In genomic region chr4:105971032-105971431, GRCh38 we compare ENCODE assay signal across 26 cellular contexts.
DNase-seq lines count a peak whose midpoint lies in the region; ATAC-seq, FAIRE-seq and TF ChIP-seq lines count a peak whose summit lies in the region.
"Had no signal": no experiment of that assay in that cellular context is flagged by ENCODE, and none has a peak within 500 bp of the region (broad histone marks: within the 10 kb centered on the region; RNA-seq: fewer than 3 reads in every experiment).

No MANE protein-coding gene starts in this region.

- intact Hi-C loops in Calu3 (cut with micrococcal nuclease; ENCODE audit: unreplicated experiment), result no loop called here
- intact Hi-C loops in PC-3 (cut with micrococcal nuclease), result no loop called here
- intact Hi-C loops in mucosa of descending colon (cut with DNase I, micrococcal nuclease), result no loop called here
- intact Hi-C loops in cardiac septum (cut with DNase I), result no loop called here

- H3K27me3 Mint-ChIP-seq in Calu3 (ENCODE audit: unreplicated experiment), result no peaks in the 10 kb centered on the region
- H3K27me3 Mint-ChIP-seq: CD4-positive, CD25-positive, alpha-beta regulatory T cell had no signal

- no peak overlapping the region for H3K9ac ChIP-seq in PC-3 (ENCODE audit: low read length)
- H3K9ac ChIP-seq: BLaER1, GM23248 had no signal

- POLR2A ChIA-PET in PC-3 (lab: Charles Lee; ENCODE audit: unreplicated experiment), result no interaction called here

- DNase-seq in Calu3 (peak; percentile 20), PC-3 (no peak), mucosa of descending colon (no peak), small intestine (peak; percentile 71), H4 (ENCODE audit: low spot score) (no peak), cardiac septum (ENCODE audit: low spot score) (no peak)
- DNase-seq: Caco-2; CD4-positive, CD25-positive, alpha-beta regulatory T cell; CD8-positive, alpha-beta T cell; DMS 273 treated with DMSO at 0.1 percent for 48 hours; DMS79; EL; GDM1; GM23248; HFFc6 had no signal

- H3K4me2 ChIP-seq in PC-3 (ENCODE audit: low read length), result no peak overlapping the region
- H3K4me2 ChIP-seq: BLaER1 had no signal

- ATAC-seq in PC-3 (no peak), mucosa of descending colon (peak; percentile 77), esophagus mucosa (no peak)
- ATAC-seq: CD8-positive, alpha-beta T cell; GM12878 had no signal

- H3K27ac ChIP-seq in PC-3 (ENCODE audit: low read length) (no peak overlapping the region), small intestine (ENCODE audit: low read depth in 1 of 2, low read length in 1 of 2) (no peak overlapping the region)
- H3K27ac ChIP-seq: 22Rv1, BLaER1, C4-2B, GM23248 had no signal

- H3K4me3 Mint-ChIP-seq in Calu3 (ENCODE audit: low read depth, unreplicated experiment), result no peak overlapping the region
- H3K4me3 Mint-ChIP-seq: B cell; CD4-positive, CD25-positive, alpha-beta regulatory T cell; CD8-positive, alpha-beta T cell; HFFc6 had no signal

- peaks cover 39% of the 10 kb centered on the region for H3K4me1 Mint-ChIP-seq in Calu3 (ENCODE audit: low read depth, unreplicated experiment)
- H3K4me1 Mint-ChIP-seq: B cell; CD4-positive, CD25-positive, alpha-beta regulatory T cell had no signal

- H3K9me2 ChIP-seq in PC-3 (replicated peaks; ENCODE audit: low read length), result no peaks in the 10 kb centered on the region

- no peaks in the 10 kb centered on the region for H3K9me3 Mint-ChIP-seq in Calu3 (ENCODE audit: low read depth, unreplicated experiment)
- H3K9me3 Mint-ChIP-seq: CD8-positive, alpha-beta T cell; HFFc6 had no signal

- no peak for FAIRE-seq in small intestine (lab: Jason Lieb, UNC)
- FAIRE-seq: A204.1, D721Med, GM12878, GM19239, H54 had no signal

- H3K36me3 Mint-ChIP-seq in Calu3 (ENCODE audit: insufficient read depth, unreplicated experiment), result no peaks in the 10 kb centered on the region
- H3K36me3 Mint-ChIP-seq: CD4-positive, CD25-positive, alpha-beta regulatory T cell; CD8-positive, alpha-beta T cell had no signal

- H3K27ac Mint-ChIP-seq in Calu3 (ENCODE audit: unreplicated experiment), result peak overlapping the region; percentile 17
- H3K27ac Mint-ChIP-seq: B cell; CD4-positive, CD25-positive, alpha-beta regulatory T cell; CD8-positive, alpha-beta T cell; HFFc6 had no signal

- TF ChIP-seq CTCF in Calu3 (IDR thresholded peaks at IDR 0.05; ENCODE audit: unreplicated experiment) (no peak), PC-3 (conservative IDR thresholded peaks at IDR 0.05; ENCODE audit: low read depth, low read length) (no peak), mucosa of descending colon (IDR thresholded peaks at IDR 0.05) (no peak)

- no peaks in the 10 kb centered on the region for H3K79me2 ChIP-seq in PC-3 (ENCODE audit: low read length)

- H2AFZ ChIP-seq in PC-3 (ENCODE audit: low read length), result no peak overlapping the region
- H2AFZ ChIP-seq: GM23248 had no signal

- peaks cover 1% of the 10 kb centered on the region for H3F3A ChIP-seq in PC-3 (ENCODE audit: low read length, unreplicated experiment)

- H3K4me1 ChIP-seq in PC-3 (ENCODE audit: insufficient read depth, low read length) (peaks cover 8% of the 10 kb centered on the region), mucosa of descending colon (ENCODE audit: low read depth) (no peaks in the 10 kb centered on the region), small intestine (ENCODE audit: control insufficient read depth in 2 of 2, insufficient read depth in 1 of 2, low read depth in 1 of 2, low read length in 1 of 2) (no peaks in the 10 kb centered on the region)
- H3K4me1 ChIP-seq: BLaER1 had no signal

- BruUV-seq in Calu3 (replicated peaks; lab: Mats Ljungman, UMichigan), result no TSS peak
- TSS peak; percentile 37 for BruUV-seq in PC-3 (replicated peaks; lab: Mats Ljungman, UMichigan)

- no peaks in the 10 kb centered on the region for H3K9me3 ChIP-seq in PC-3 (ENCODE audit: low read length)
- H3K9me3 ChIP-seq in mucosa of descending colon, result no peaks in the 10 kb centered on the region
- no peaks in the 10 kb centered on the region for H3K9me3 ChIP-seq in small intestine (ENCODE audit: control insufficient read depth, low read depth)
- H3K9me3 ChIP-seq: BLaER1, Caco-2, HAP-1 had no signal

- H4K20me1 ChIP-seq in PC-3 (ENCODE audit: low read length), result no peaks in the 10 kb centered on the region
- H4K20me1 ChIP-seq: BLaER1 had no signal

- H3K36me3 ChIP-seq in PC-3 (ENCODE audit: low read depth, low read length) (no peaks in the 10 kb centered on the region), mucosa of descending colon (ENCODE audit: low read depth) (no peaks in the 10 kb centered on the region), small intestine (ENCODE audit: control insufficient read depth in 2 of 2, insufficient read depth in 2 of 2, low read length in 2 of 2) (no peaks in the 10 kb centered on the region)
- H3K36me3 ChIP-seq: BLaER1, HAP-1 had no signal

- WGBS in small intestine, 3 donors, result 13 to 59% (median 40%) methylated on average over 4 of the region's 4 CpGs

- H3K4me3 ChIP-seq in PC-3 (ENCODE audit: low read length) (no peak overlapping the region), mucosa of descending colon (no peak overlapping the region), small intestine (ENCODE audit: low read depth in 1 of 2, low read length in 2 of 2) (no peak overlapping the region)
- H3K4me3 ChIP-seq: BLaER1, GM12878, GM23248, HAP-1 had no signal

- no peaks in the 10 kb centered on the region for H3K27me3 ChIP-seq in PC-3 (ENCODE audit: low read length)
- H3K27me3 ChIP-seq in small intestine (ENCODE audit: control insufficient read depth in 2 of 2, insufficient read depth in 2 of 2, low read length in 2 of 2), result no peaks in the 10 kb centered on the region
- H3K27me3 ChIP-seq: BLaER1 had no signal

- CTCF ChIA-PET in Calu3 (lab: Charles Lee) (no interaction called here), PC-3 (lab: Charles Lee) (no interaction called here)

Comparison
In these comparisons a context has a peak if more than half of its experiments do, and no peak if none do; other contexts are left out.
1. DNase-seq: peak in Calu3 (single experiment) and small intestine (single experiment); none in PC-3 (single experiment), mucosa of descending colon (0 of 3), H4 (single experiment) and cardiac septum (single experiment).